8 cellular contexts compared by ENCODE assay signal in the genomic region with DNA sequence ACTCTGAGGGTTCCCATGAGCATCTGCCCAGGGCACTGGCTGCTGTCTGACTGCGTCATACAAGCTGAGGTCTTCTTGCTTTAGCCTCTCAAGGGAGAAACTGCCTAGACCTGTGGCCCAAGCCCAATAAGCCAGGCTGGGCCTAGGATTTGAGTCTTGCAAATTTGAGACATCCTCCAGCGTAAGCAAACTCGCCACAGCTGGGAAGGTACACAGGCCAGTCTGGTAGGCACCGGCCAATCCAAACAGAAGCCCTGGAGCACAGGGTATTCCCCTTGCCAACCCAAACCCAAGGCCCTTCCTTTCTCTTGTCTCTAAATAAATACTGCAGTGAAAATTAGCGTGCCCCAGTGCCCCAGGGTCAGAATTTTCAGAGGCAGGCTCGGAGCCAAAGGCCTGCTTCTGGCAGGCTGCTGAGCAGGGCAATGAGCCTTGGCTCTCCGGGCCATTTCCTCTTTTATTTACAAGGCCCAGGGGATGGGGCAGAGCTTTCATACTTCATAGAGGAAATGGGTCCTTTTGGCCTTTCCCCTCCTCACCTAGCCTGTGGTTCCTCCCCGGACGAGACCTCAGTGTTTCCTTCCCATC. TPM values are rescaled to one million over a fixed set of nuclear protein-coding genes. Genes with fewer than 3 reads are reported as not detected.
DNase-seq lines count a peak whose midpoint lies in the region; ATAC-seq, FAIRE-seq and TF ChIP-seq lines count a peak whose summit lies in the region.

No MANE protein-coding gene starts in this region.

- DNase-seq in HepG2 (ENCODE audit: low spot score) (no peak), NCI-H2081 (lab: John Stamatoyannopoulos, UW) (peak; percentile 41 to 81), choroid plexus epithelial cell (ENCODE audit: low read depth) (peak; percentile 52), naive B cell (peak; percentile 73), GM19240 (ENCODE audit: insufficient read length, low spot score) (no peak), NCI-H1417 treated with DMSO at 0.1 percent for 48 hours (lab: John Stamatoyannopoulos, UW) (no peak), cerebellar nuclear complex (lab: John Stamatoyannopoulos, UW) (no peak)

- 13% methylated on average over 9 of the region's 9 CpGs for WGBS in liver
- 98% methylated on average over 9 of the region's 9 CpGs for WGBS in HepG2 (ENCODE audit: low lambda C conversion rate)

- H3K27ac ChIP-seq in liver (ENCODE audit: low read depth in 1 of 2, low read length in 2 of 2) (peak overlapping the region; percentile 51 to 67), HepG2 (ENCODE audit: extremely low read length, insufficient read depth, low read length) (no peak overlapping the region)

- H3K4me3 ChIP-seq in liver (ENCODE audit: low read depth in 1 of 3, low read length in 3 of 3) = no peak overlapping the region
- H3K4me3 ChIP-seq in HepG2 (replicated peaks in 1 of 3; ENCODE audit: insufficient read depth in 1 of 3, low read depth in 2 of 3, low read length in 3 of 3) = no peak overlapping the region
- no peak overlapping the region for H3K4me3 ChIP-seq in choroid plexus epithelial cell (ENCODE audit: low read depth, low read length)

- no peaks in the 10 kb centered on the region for H3K27me3 ChIP-seq in liver (ENCODE audit: control insufficient read depth in 4 of 4, insufficient read depth in 4 of 4, low read length in 3 of 4)
- no peaks in the 10 kb centered on the region for H3K27me3 ChIP-seq in HepG2 (ENCODE audit: control insufficient read depth in 1 of 2, insufficient read depth in 2 of 2, low read length in 2 of 2)

- H3K9me3 Mint-ChIP-seq in naive B cell = no peaks in the 10 kb centered on the region

- no TSS peak for BruUV-seq in HepG2 (replicated peaks; lab: Mats Ljungman, UMichigan)

- POLR2A ChIA-PET in HepG2 (lab: Yijun Ruan, JAX) = no interaction called here

- no peaks in the 10 kb centered on the region for H4K20me1 ChIP-seq in HepG2 (ENCODE audit: insufficient read depth, low read length)

- CTCF ChIA-PET in HepG2 (lab: Yijun Ruan, JAX; ENCODE audit: low intra/inter-chr PET ratio, low total read pairs) = no interaction called here

- peak overlapping the region; percentile 74 to 97 (median 95) for H3K27ac Mint-ChIP-seq in naive B cell

- TF ChIP-seq EP300 in HepG2 (IDR thresholded peaks at IDR 0.05; ENCODE audit: low read depth in 2 of 2, low read length in 2 of 2) (no peak), HepG2 (CRISPR knock-in tag; IDR thresholded peaks at IDR 0.05; ENCODE audit: borderline replicate concordance) (no peak)

- H3K9me3 ChIP-seq in liver (ENCODE audit: control insufficient read depth in 4 of 4, low read length in 3 of 4) (no peaks in the 10 kb centered on the region), HepG2 (ENCODE audit: low read length) (no peaks in the 10 kb centered on the region)

- TF ChIP-seq CTCF in liver (IDR thresholded peaks at IDR 0.05; ENCODE audit: low read depth, low read length, missing input control) (no peak), HepG2 (CRISPR knock-in tag; IDR thresholded peaks at IDR 0.05) (no peak), choroid plexus epithelial cell (conservative IDR thresholded peaks at IDR 0.05; ENCODE audit: low read depth, low read length) (no peak)

- H3K36me3 Mint-ChIP-seq in naive B cell = peaks cover 0 to 5% of the 10 kb centered on the region in 2 donors

- no peak for FAIRE-seq in HepG2 (lab: Jason Lieb, UNC)

- peak overlapping the region in 6 of 8 donors; percentile 26 to 87 (median 74) for H3K4me3 Mint-ChIP-seq in naive B cell

- no peaks in the 10 kb centered on the region for H3K27me3 Mint-ChIP-seq in naive B cell

- in situ Hi-C loops in HepG2 (cut with HindIII; ENCODE audit: extremely low pct_ligation_motif_present, low pct_unique_long_range_greater_than_20kb) = loop anchor here (10.0 kb wide), 1 partner anchor 338 kb away; no protein-coding TSS in a partner anchor

- no peak overlapping the region for H3K9ac ChIP-seq in liver (ENCODE audit: low read depth in 1 of 2, low read length in 2 of 2)
- no peak overlapping the region for H3K9ac ChIP-seq in HepG2 (ENCODE audit: insufficient read depth, low read depth, low read length)

- TF ChIP-seq RAD21 in liver (IDR thresholded peaks at IDR 0.05) (peak; percentile 69 to 74), HepG2 (CRISPR knock-in tag; IDR thresholded peaks at IDR 0.05) (no peak)

- H3K4me1 Mint-ChIP-seq in naive B cell = peaks cover 20 to 25% (median 24%) of the 10 kb centered on the region in 3 donors

- intact Hi-C loops in HepG2 (cut with micrococcal nuclease; ENCODE audit: unreplicated experiment) = no loop called here

- H3K36me3 ChIP-seq in liver (ENCODE audit: control insufficient read depth in 4 of 4, insufficient read depth in 3 of 4, low read depth in 1 of 4, low read length in 3 of 4) (peaks cover 0 to 37% (median 26%) of the 10 kb centered on the region in 4 donors), HepG2 (replicated peaks in 1 of 2; ENCODE audit: control insufficient read depth in 1 of 2, insufficient read depth in 2 of 2, low read length in 2 of 2) (peaks cover 53 to 92% of the 10 kb centered on the region in 2 experiments)

- H3K4me2 ChIP-seq in HepG2 (ENCODE audit: low read depth, low read length) = no peak overlapping the region

- TF ChIP-seq POLR2A in HepG2 (IDR thresholded peaks at IDR 0.05; ENCODE audit: insufficient read depth in 1 of 2, low read depth in 2 of 2, low read length in 2 of 2) = no peak

- ATAC-seq in HepG2 (no peak), naive B cell (ENCODE audit: low read depth in 2 of 2) (peak; percentile 94 to 98)

- H3K4me1 ChIP-seq in liver (ENCODE audit: control insufficient read depth in 4 of 4, insufficient read depth in 4 of 4, low read length in 3 of 4) (peaks cover 12 to 28% (median 23%) of the 10 kb centered on the region in 4 donors), HepG2 (ENCODE audit: insufficient read depth, low read length) (no peaks in the 10 kb centered on the region)

- H2AFZ ChIP-seq in HepG2 (ENCODE audit: low read length) = no peak overlapping the region

- H3K79me2 ChIP-seq in HepG2 (ENCODE audit: insufficient read depth, low read length) = no peaks in the 10 kb centered on the region

TF ChIP-seq in liver, 16 proteins besides CTCF, POLR2A, EP300 and RAD21 (continues in another document):
- no peak for TF ChIP-seq TAF1 (conservative IDR thresholded peaks at IDR 0.05)
- TF ChIP-seq SP1 (IDR thresholded peaks at IDR 0.05) = peak; percentile 98

TF ChIP-seq in HepG2, 621 proteins besides CTCF, POLR2A, EP300 and RAD21 (continues in another document):
- TF ChIP-seq TOPORS (CRISPR knock-in tag; IDR thresholded peaks at IDR 0.05) = no peak

RNA-seq across cellular contexts. Expression of a gene that starts 33.3 kb away (rescaled TPM):
- total RNA-seq in liver (10 to 100 TPM in 1 of 2 donors, 1 to 10 TPM in 1; 7.5 to 12.3 TPM), HepG2 (2016; rRNA removed; fragmentation: Illumina TruSeq; extraction: Trizol) (39.9 and 61.1 TPM in 2 replicates)
- polyA plus RNA-seq in liver (1 to 10 TPM; 3.2 to 4.7 TPM), HepG2 (2011; rRNA removed) (6.5 and 7.2 TPM in 2 replicates), naive B cell (ENCODE audit: low read depth in 6 of 6) (1 to 10 TPM in 5 of 6 donors, not detected in 1; 1.9 to 6.2 (median 2.4) TPM)
- 4.1 and 4.4 TPM in 2 replicates for total RNA-seq in HepG2 (2016; cell fraction: cytosol; rRNA removed; fragmentation: Illumina TruSeq; extraction: Trizol; ENCODE audit: low read depth)
- 41.0 and 46.9 TPM in 2 replicates for total RNA-seq in HepG2 (2016; cell fraction: insoluble cytoplasmic fraction; rRNA removed; fragmentation: Illumina TruSeq; extraction: Trizol)
- 11.5 and 14.0 TPM in 2 replicates for total RNA-seq in HepG2 (2016; cell fraction: membrane; rRNA removed; fragmentation: Illumina TruSeq; extraction: Trizol)
- total RNA-seq in HepG2 (2016; cell fraction: nucleus; rRNA removed; fragmentation: Illumina TruSeq; extraction: Trizol) = 44.7 and 47.5 TPM in 2 replicates
- polyA plus RNA-seq in HepG2 (2011; cell fraction: cytosol; rRNA removed) = 4.2 and 4.6 TPM in 2 replicates
- polyA plus RNA-seq in HepG2 (2011; cell fraction: nucleus; rRNA removed) = 13.7 and 16.1 TPM in 2 replicates
- polyA plus RNA-seq in HepG2 (2012) = 13.5 and 22.6 TPM in 2 replicates
- 1.0 TPM in 2 replicates for polyA plus RNA-seq in HepG2 (2016; cell fraction: cytosol; fragmentation: Illumina TruSeq; extraction: Trizol; ENCODE audit: low read depth)
- 14.6 and 20.3 TPM in 2 replicates for polyA plus RNA-seq in HepG2 (2016; cell fraction: insoluble cytoplasmic fraction; fragmentation: Illumina TruSeq; extraction: Trizol; ENCODE audit: low read depth)
- 2.5 and 3.0 TPM in 2 replicates for polyA plus RNA-seq in HepG2 (2016; cell fraction: membrane; fragmentation: Illumina TruSeq; extraction: Trizol; ENCODE audit: low read depth)
- polyA plus RNA-seq in HepG2 (2016; cell fraction: nucleus; fragmentation: Illumina TruSeq; extraction: Trizol; ENCODE audit: insufficient read depth, low read depth) = 26.2 and 30.4 TPM in 2 replicates
- polyA minus RNA-seq in HepG2 (2011; rRNA and poly(A)+ RNA removed; ENCODE audit: low replicate concordance) = 21.9 and 31.1 TPM in 2 replicates
- 18.7 and 22.5 TPM in 2 replicates for polyA minus RNA-seq in HepG2 (2011; cell fraction: cytosol; rRNA and poly(A)+ RNA removed)
- polyA minus RNA-seq in HepG2 (2011; cell fraction: nucleus; rRNA and poly(A)+ RNA removed) = 50.6 and 72.4 TPM in 2 replicates

RNA-seq across cellular contexts. Expression of a gene that starts 33.7 kb away (rescaled TPM):
- total RNA-seq in liver (10 to 100 TPM; 53.6 to 74.6 TPM), HepG2 (2016; rRNA removed; fragmentation: Illumina TruSeq; extraction: Trizol) (309 and 342 TPM in 2 replicates)
- polyA plus RNA-seq in liver (10 to 100 TPM; 25.5 to 36.7 TPM), HepG2 (2011; rRNA removed) (98.5 and 124 TPM in 2 replicates), naive B cell (ENCODE audit: low read depth in 6 of 6) (10 to 100 TPM; 28.8 to 51.9 (median 42.5) TPM)
- 71.6 and 79.2 TPM in 2 replicates for total RNA-seq in HepG2 (2016; cell fraction: cytosol; rRNA removed; fragmentation: Illumina TruSeq; extraction: Trizol; ENCODE audit: low read depth)
- total RNA-seq in HepG2 (2016; cell fraction: insoluble cytoplasmic fraction; rRNA removed; fragmentation: Illumina TruSeq; extraction: Trizol) = 310 TPM in 2 replicates
- 58.3 and 77.0 TPM in 2 replicates for total RNA-seq in HepG2 (2016; cell fraction: membrane; rRNA removed; fragmentation: Illumina TruSeq; extraction: Trizol)
- 445 and 480 TPM in 2 replicates for total RNA-seq in HepG2 (2016; cell fraction: nucleus; rRNA removed; fragmentation: Illumina TruSeq; extraction: Trizol)
- 24.5 and 34.9 TPM in 2 replicates for polyA plus RNA-seq in HepG2 (2011; cell fraction: cytosol; rRNA removed)
- polyA plus RNA-seq in HepG2 (2011; cell fraction: nucleus; rRNA removed) = 236 and 278 TPM in 2 replicates
- 66.3 and 99.3 TPM in 2 replicates for polyA plus RNA-seq in HepG2 (2012)
- 8.5 and 10.5 TPM in 2 replicates for polyA plus RNA-seq in HepG2 (2016; cell fraction: cytosol; fragmentation: Illumina TruSeq; extraction: Trizol; ENCODE audit: low read depth)
- polyA plus RNA-seq in HepG2 (2016; cell fraction: insoluble cytoplasmic fraction; fragmentation: Illumina TruSeq; extraction: Trizol; ENCODE audit: low read depth) = 166 and 170 TPM in 2 replicates
- 10.8 and 14.6 TPM in 2 replicates for polyA plus RNA-seq in HepG2 (2016; cell fraction: membrane; fragmentation: Illumina TruSeq; extraction: Trizol; ENCODE audit: low read depth)
- 350 and 370 TPM in 2 replicates for polyA plus RNA-seq in HepG2 (2016; cell fraction: nucleus; fragmentation: Illumina TruSeq; extraction: Trizol; ENCODE audit: insufficient read depth, low read depth)
- 87.7 and 177 TPM in 2 replicates for polyA minus RNA-seq in HepG2 (2011; rRNA and poly(A)+ RNA removed; ENCODE audit: low replicate concordance)
- polyA minus RNA-seq in HepG2 (2011; cell fraction: cytosol; rRNA and poly(A)+ RNA removed) = 91.6 and 159 TPM in 2 replicates
- 941 and 2,119 TPM in 2 replicates for polyA minus RNA-seq in HepG2 (2011; cell fraction: nucleus; rRNA and poly(A)+ RNA removed)

Comparison
In these comparisons a context has a peak if more than half of its experiments do, and no peak if none do; other contexts are left out.
1. DNase-seq: peak in NCI-H2081 (2 of 2), choroid plexus epithelial cell (single experiment) and naive B cell (single experiment); none in HepG2 (single experiment), GM19240 (single experiment), NCI-H1417 treated with DMSO at 0.1 percent for 48 hours (single experiment) and cerebellar nuclear complex (0 of 2).